Comparison of ENCODE assay signal across 19 cellular contexts in the genomic region with DNA sequence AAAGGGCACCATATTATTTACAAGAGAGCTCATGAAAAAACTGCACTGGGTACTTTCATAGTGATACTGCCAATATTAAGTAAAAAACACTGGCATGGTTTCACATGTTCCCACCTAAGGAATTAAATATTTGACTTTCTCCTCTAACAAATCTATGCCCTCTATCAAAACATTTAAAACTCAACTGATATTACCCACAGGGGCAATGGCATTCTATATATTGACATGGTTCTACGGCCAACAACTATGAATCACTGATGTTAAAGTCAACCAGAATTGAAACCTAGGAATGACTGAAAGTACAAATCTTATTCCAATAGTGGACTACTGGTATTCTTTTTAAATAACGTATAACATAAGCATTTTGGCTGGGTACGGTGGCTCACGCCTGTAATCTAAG. TPM values are rescaled to one million over a fixed set of nuclear protein-coding genes. Genes with fewer than 3 reads are reported as not detected.
DNase-seq lines count a peak whose midpoint lies in the region; ATAC-seq, FAIRE-seq and TF ChIP-seq lines count a peak whose summit lies in the region.
"Had no signal": no experiment of that assay in that cellular context is flagged by ENCODE, and none has a peak within 500 bp of the region (broad histone marks: within the 10 kb centered on the region; RNA-seq: fewer than 3 reads in every experiment).

No MANE protein-coding gene starts in this region.

- peak; percentile 64 for FAIRE-seq in GM12891 (lab: Jason Lieb, UNC)
- FAIRE-seq in pancreas (lab: Jason Lieb, UNC), result no peak
- FAIRE-seq: GM12892, GM19239 had no signal

- no peak overlapping the region for H3K4ac ChIP-seq in mesenchymal stem cell (ENCODE audit: low read depth in 1 of 2, low read length in 2 of 2)

- H3K9me2 ChIP-seq in PC-3 (replicated peaks; ENCODE audit: low read length), result no peaks in the 10 kb centered on the region

- no peak overlapping the region for H2BK5ac ChIP-seq in mesenchymal stem cell (ENCODE audit: low read depth, low read length, poor library complexity, severe bottlenecking)

- intact Hi-C loops in PC-3 (cut with micrococcal nuclease), result loop anchor here (2.0 kb wide), 2 partner anchors 17 to 39 kb away; no protein-coding TSS in a partner anchor
- intact Hi-C loops in cardiac septum (cut with DNase I), result no loop called here
- intact Hi-C loops in pancreas (cut with DNase I), result no loop called here

- WGBS in pancreas, 2 donors, result 86 to 95% methylated on average over 4 of the region's 4 CpGs
- 94% methylated on average over 4 of the region's 4 CpGs for WGBS in mesenchymal stem cell

- H2AK5ac ChIP-seq in mesenchymal stem cell (ENCODE audit: low read length, severe bottlenecking), result no peak overlapping the region

- H4K8ac ChIP-seq in mesenchymal stem cell (ENCODE audit: low read length), result no peak overlapping the region

- H3K4me2 ChIP-seq in PC-3 (ENCODE audit: low read length), result peak overlapping the region; percentile 80
- H3K4me2 ChIP-seq in osteoblast (ENCODE audit: insufficient read depth, low read length), result no peak overlapping the region
- no peak overlapping the region for H3K4me2 ChIP-seq in mesenchymal stem cell (ENCODE audit: low read length, poor library complexity, severe bottlenecking)

- H2AFZ ChIP-seq in PC-3 (ENCODE audit: low read length) (no peak overlapping the region), osteoblast (ENCODE audit: low read length) (no peak overlapping the region), mesenchymal stem cell (ENCODE audit: low read depth, low read length) (no peak overlapping the region)
- H2AFZ ChIP-seq: GM23248 had no signal

- H3K27me3 ChIP-seq in PC-3 (ENCODE audit: low read length) (no peaks in the 10 kb centered on the region), osteoblast (ENCODE audit: insufficient read depth, low read length) (no peaks in the 10 kb centered on the region), pancreas (no peaks in the 10 kb centered on the region), mesenchymal stem cell (ENCODE audit: control insufficient read depth in 1 of 2, insufficient read depth in 1 of 2, low read length in 2 of 2) (peaks cover 0 to 7% of the 10 kb centered on the region in 2 experiments)

- H4K20me1 ChIP-seq in PC-3 (ENCODE audit: low read length) (no peaks in the 10 kb centered on the region), osteoblast (ENCODE audit: insufficient read depth, low read length) (no peaks in the 10 kb centered on the region)

- H2BK120ac ChIP-seq in mesenchymal stem cell (ENCODE audit: low read depth, low read length), result no peak overlapping the region

- H3K9ac ChIP-seq in PC-3 (ENCODE audit: low read length), result peak overlapping the region; percentile 61; the same call in 1 of the 2 replicates
- no peak overlapping the region for H3K9ac ChIP-seq in mesenchymal stem cell (ENCODE audit: low read length)
- H3K9ac ChIP-seq: GM23248 had no signal

- H4K91ac ChIP-seq in mesenchymal stem cell (ENCODE audit: low read length), result no peak overlapping the region

- TF ChIP-seq POLR2A in GM12891 (IDR thresholded peaks at IDR 0.05; ENCODE audit: low read depth, low read length), result no peak

- no peak overlapping the region; the same call in 1 of the 2 replicates for H3K4me3 ChIP-seq in PC-3 (ENCODE audit: low read length)
- H3K4me3 ChIP-seq in osteoblast (ENCODE audit: insufficient read depth, low read length), result no peak overlapping the region
- H3K4me3 ChIP-seq in pancreas, result no peak overlapping the region
- H3K4me3 ChIP-seq in mesenchymal stem cell (ENCODE audit: insufficient read depth in 1 of 2, low read depth in 1 of 2, low read length in 2 of 2), result no peak overlapping the region
- H3K4me3 ChIP-seq: GM23248 had no signal

- no peak overlapping the region for H3K14ac ChIP-seq in mesenchymal stem cell (ENCODE audit: low read length in 2 of 2)

- CTCF ChIA-PET in PC-3 (lab: Charles Lee), result no interaction called here

- H3K27ac ChIP-seq in C4-2B (0 out of 2 replicates have a peak overlapping the region, but pooled peaks have one; percentile 26), PC-3 (ENCODE audit: low read length) (peak overlapping the region; percentile 91), osteoblast (ENCODE audit: low read depth, low read length) (no peak overlapping the region), pancreas (no peak overlapping the region), mesenchymal stem cell (ENCODE audit: low read length, poor library complexity, severe bottlenecking) (no peak overlapping the region)
- H3K27ac ChIP-seq: GM23248 had no signal

- POLR2A ChIA-PET in PC-3 (lab: Charles Lee; ENCODE audit: unreplicated experiment), result interaction anchor here (0.7 kb wide), 1 partner anchor 117 kb away, joined by 6 read pairs; no protein-coding TSS in a partner anchor

- H3K79me1 ChIP-seq in mesenchymal stem cell (replicated peaks; ENCODE audit: low read length, poor library complexity, severe bottlenecking), result peaks cover 5% of the 10 kb centered on the region

- BruUV-seq in PC-3 (replicated peaks; lab: Mats Ljungman, UMichigan), result no TSS peak

- H2BK12ac ChIP-seq in mesenchymal stem cell (ENCODE audit: low read length in 2 of 2), result no peak overlapping the region

- H3K79me2 ChIP-seq in PC-3 (ENCODE audit: low read length), result peaks cover 32% of the 10 kb centered on the region
- H3K79me2 ChIP-seq in osteoblast (ENCODE audit: insufficient read depth, low read length), result peaks cover 11% of the 10 kb centered on the region

- peaks cover 5% of the 10 kb centered on the region for H3F3A ChIP-seq in PC-3 (ENCODE audit: low read length, unreplicated experiment)

- no peak overlapping the region for H2BK15ac ChIP-seq in mesenchymal stem cell (ENCODE audit: low read depth, poor library complexity, severe bottlenecking)

- no peak for TF ChIP-seq CTCF in C4-2B (conservative IDR thresholded peaks at IDR 0.05)
- no peak for TF ChIP-seq CTCF in PC-3 (conservative IDR thresholded peaks at IDR 0.05; ENCODE audit: low read depth, low read length)
- TF ChIP-seq CTCF in osteoblast (IDR thresholded peaks at IDR 0.05; ENCODE audit: extremely low read depth, low read depth, low read length), result no peak
- TF ChIP-seq CTCF in pancreas (IDR thresholded peaks at IDR 0.05), result no peak

- ATAC-seq in PC-3 (peak; percentile 54), pancreas (no peak)

- H3K18ac ChIP-seq in mesenchymal stem cell (ENCODE audit: low read depth in 1 of 2, low read length in 2 of 2), result no peak overlapping the region

- no peak overlapping the region for H3K23ac ChIP-seq in mesenchymal stem cell (ENCODE audit: low read length in 2 of 2)

- DNase-seq in GM12891 (ENCODE audit: insufficient read length, low spot score) (no peak), PC-3 (peak; percentile 53), osteoblast (ENCODE audit: insufficient read length, low spot score, missing footprints) (peak; percentile 65), cardiac septum (ENCODE audit: low spot score) (no peak), pancreas (no peak), mesenchymal stem cell (no peak)
- DNase-seq: 8988T; C1 segment of cervical spinal cord; Calu3; CD4-positive, alpha-beta T cell; CD8-positive, alpha-beta memory T cell; DMS53; DMS79 treated with DMSO at 0.1 percent for 48 hours; GM23248; H7; HCEC 1CT had no signal

- peaks cover 37% of the 10 kb centered on the region for H3K4me1 ChIP-seq in PC-3 (ENCODE audit: insufficient read depth, low read length)
- no peaks in the 10 kb centered on the region for H3K4me1 ChIP-seq in osteoblast (ENCODE audit: insufficient read depth, low read length)
- no peaks in the 10 kb centered on the region for H3K4me1 ChIP-seq in pancreas
- H3K4me1 ChIP-seq in mesenchymal stem cell (ENCODE audit: control insufficient read depth, insufficient read depth, low read depth, low read length), result no peaks in the 10 kb centered on the region

- H3K9me3 ChIP-seq in PC-3 (ENCODE audit: low read length) (no peaks in the 10 kb centered on the region), osteoblast (ENCODE audit: low read depth, low read length) (no peaks in the 10 kb centered on the region), pancreas (no peaks in the 10 kb centered on the region), mesenchymal stem cell (ENCODE audit: control insufficient read depth, low read length) (no peaks in the 10 kb centered on the region)

- H3K36me3 ChIP-seq in PC-3 (ENCODE audit: low read depth, low read length) (peaks cover 3% of the 10 kb centered on the region; the same call in 1 of the 2 replicates), osteoblast (ENCODE audit: insufficient read depth, low read length) (peaks cover 3% of the 10 kb centered on the region), pancreas (no peaks in the 10 kb centered on the region), mesenchymal stem cell (ENCODE audit: control insufficient read depth in 1 of 2, insufficient read depth in 2 of 2, low read depth in 1 of 2, low read length in 2 of 2) (peaks cover 0 to 7% of the 10 kb centered on the region in 2 experiments)

TF ChIP-seq in GM12891, 5 proteins besides CTCF, POLR2A, EP300 and RAD21:
- TF ChIP-seq TAF1 (IDR thresholded peaks at IDR 0.05; ENCODE audit: low read depth, low read length) (no peak), PAX5 (IDR thresholded peaks at IDR 0.05; ENCODE audit: insufficient read depth, low read length, severe bottlenecking) (no peak), SPI1 (IDR thresholded peaks at IDR 0.05; ENCODE audit: low read depth, low read length) (no peak), POU2F2 (IDR thresholded peaks at IDR 0.05; ENCODE audit: low read depth, low read length) (no peak), POLR2AphosphoS5 (IDR thresholded peaks at IDR 0.05; ENCODE audit: low read depth, low read length) (no peak)

RNA-seq across cellular contexts. Expression of a gene that starts 28.2 kb away (rescaled TPM):
- 14.8 TPM for polyA plus RNA-seq in GM12891 (2012; ENCODE audit: low read depth, missing spikeins)
- total RNA-seq in PC-3 (2014; rRNA removed) (24.6 and 35.5 TPM in 2 replicates), osteoblast (10.9 and 13.8 TPM in 2 replicates), cardiac septum (22.3 TPM), pancreas (10 to 100 TPM; 16.0 to 29.0 (median 21.6) TPM)
- polyA plus RNA-seq in pancreas, result 10 to 100 TPM; 44.7 to 72.7 TPM
- polyA plus RNA-seq in mesenchymal stem cell (2013, experiment 1 of 2), result 7.1 TPM
- 5.8 TPM for polyA plus RNA-seq in mesenchymal stem cell (2013, experiment 2 of 2)

Comparison
In these comparisons a context has a peak if more than half of its experiments do, and no peak if none do; other contexts are left out.
1. H3K27ac ChIP-seq: peak in C4-2B (single experiment) and PC-3 (single experiment); none in osteoblast (single experiment), pancreas (0 of 4) and mesenchymal stem cell (single experiment).
2. DNase-seq: peak in PC-3 (single experiment) and osteoblast (single experiment); none in GM12891 (single experiment), cardiac septum (single experiment), pancreas (0 of 6) and mesenchymal stem cell (single experiment).